ENCODE assay signal across 15 cellular contexts in genomic region chr11:63552921-63553320, GRCh38. TPM values are rescaled to one million over a fixed set of nuclear protein-coding genes. Genes with fewer than 3 reads are reported as not detected.
DNase-seq lines count a peak whose midpoint lies in the region; ATAC-seq and TF ChIP-seq lines count a peak whose summit lies in the region.
"Had no signal": no experiment of that assay in that cellular context is flagged by ENCODE, and none has a peak within 500 bp of the region (broad histone marks: within the 10 kb centered on the region; RNA-seq: fewer than 3 reads in every experiment).

No MANE protein-coding gene starts in this region.

- POLR2A ChIA-PET in T-cell (lab: Charles Lee), result interaction anchor here in 1 of 2 donors (0.9 to 1.0 kb wide), 2 partner anchors 16 to 21 kb away, joined by 3 to 4 read pairs; partner anchors contain the start of gene PLAAT4

- H3K4me1 ChIP-seq in sigmoid colon, result no peaks in the 10 kb centered on the region
- H3K4me1 ChIP-seq: Caco-2, psoas muscle had no signal

- no peaks in the 10 kb centered on the region for H3K27me3 ChIP-seq in sigmoid colon

- H3K27me3 Mint-ChIP-seq in activated CD4-positive, alpha-beta T cell treated with anti-CD3 and anti-CD28 coated beads, Interleukin-2, amount 10 ng/mL, durations not matched to agents 24 days and 14 days, result no peaks in the 10 kb centered on the region
- H3K27me3 Mint-ChIP-seq in T-cell, result no peaks in the 10 kb centered on the region

- H3K36me3 Mint-ChIP-seq in activated CD4-positive, alpha-beta T cell treated with anti-CD3 and anti-CD28 coated beads, Interleukin-2, amount 10 ng/mL, durations not matched to agents 24 days and 14 days (ENCODE audit: low read depth), result no peaks in the 10 kb centered on the region
- no peaks in the 10 kb centered on the region for H3K36me3 Mint-ChIP-seq in T-cell

- no peak for DNase-seq in activated CD4-positive, alpha-beta T cell treated with anti-CD3 and anti-CD28 coated beads, Interleukin-2, amount 10 ng/mL, durations not matched to agents 24 days and 14 days
- DNase-seq in activated CD4-positive, alpha-beta T cell treated with anti-CD3 and anti-CD28 coated beads for 1 hour, result no peak
- no peak for DNase-seq in T-cell
- peak; percentile 17 for DNase-seq in coronary artery (ENCODE audit: low spot score)
- DNase-seq in sigmoid colon, result peak; percentile 30
- DNase-seq in substantia nigra (lab: John Stamatoyannopoulos, UW), result no peak
- no peak for DNase-seq in anterior cingulate cortex (lab: John Stamatoyannopoulos, UW)
- DNase-seq in NCI-H1436 (lab: John Stamatoyannopoulos, UW), result no peak
- DNase-seq: activated B cell treated with CpG ODN at 0.5 μM for 24 hours; Caco-2; NCI-H187 treated with DMSO at 0.1 percent for 48 hours; NCI-H524; stimulated activated CD4-positive, alpha-beta T cell treated with anti-CD3 and anti-CD28 coated beads, Interleukin-12 subunit alpha, Interleukin-12 subunit beta, amount 100 ng/mL, for 4 hours had no signal

- H3K36me3 ChIP-seq in sigmoid colon, result no peaks in the 10 kb centered on the region

- CTCF ChIA-PET in T-cell (lab: Charles Lee), result no interaction called here

- H3K27ac Mint-ChIP-seq in activated CD4-positive, alpha-beta T cell treated with anti-CD3 and anti-CD28 coated beads, Interleukin-2, amount 10 ng/mL, durations not matched to agents 24 days and 14 days, result peak overlapping the region; percentile 91
- peak overlapping the region; percentile 99 for H3K27ac Mint-ChIP-seq in T-cell
- H3K27ac Mint-ChIP-seq: activated B cell treated with CpG ODN at 0.5 μM for 24 hours had no signal

- H3K27ac ChIP-seq in coronary artery, result no peak overlapping the region
- no peak overlapping the region for H3K27ac ChIP-seq in sigmoid colon
- no peak overlapping the region for H3K27ac ChIP-seq in substantia nigra (ENCODE audit: low read depth, low read length, poor library complexity, severe bottlenecking)
- H3K27ac ChIP-seq: psoas muscle had no signal

- TF ChIP-seq CTCF in coronary artery (IDR thresholded peaks at IDR 0.05) (no peak), sigmoid colon (IDR thresholded peaks at IDR 0.05) (no peak)

- H3K9me3 Mint-ChIP-seq in activated CD4-positive, alpha-beta T cell treated with anti-CD3 and anti-CD28 coated beads, Interleukin-2, amount 10 ng/mL, durations not matched to agents 24 days and 14 days, result no peaks in the 10 kb centered on the region
- H3K9me3 Mint-ChIP-seq in T-cell, result no peaks in the 10 kb centered on the region
- H3K9me3 Mint-ChIP-seq: activated B cell treated with CpG ODN at 0.5 μM for 24 hours had no signal

- no peak for ATAC-seq in T-cell (replicated peaks in 1 of 4)

- H3K4me3 ChIP-seq in coronary artery, result no peak overlapping the region
- H3K4me3 ChIP-seq in sigmoid colon, result no peak overlapping the region
- H3K4me3 ChIP-seq: psoas muscle had no signal

- no peak for TF ChIP-seq POLR2A in sigmoid colon (IDR thresholded peaks at IDR 0.05)

- WGBS in sigmoid colon, 2 donors, result 36 to 77% methylated on average over 7 of the region's 7 CpGs

- no peaks in the 10 kb centered on the region for H3K9me3 ChIP-seq in sigmoid colon
- H3K9me3 ChIP-seq: Caco-2, psoas muscle had no signal

- intact Hi-C loops in activated CD4-positive, alpha-beta T cell treated with anti-CD3 and anti-CD28 coated beads, Interleukin-2, amount 10 ng/mL, durations not matched to agents 24 days and 14 days (cut with micrococcal nuclease), result loop anchor here (1.0 to 5.0 kb wide), 3 partner anchors 14 to 59 kb away; partner anchors contain the start of gene PLAAT3
- intact Hi-C loops in sigmoid colon (cut with DNase I), result no loop called here

- H3K4me1 Mint-ChIP-seq in activated CD4-positive, alpha-beta T cell treated with anti-CD3 and anti-CD28 coated beads, Interleukin-2, amount 10 ng/mL, durations not matched to agents 24 days and 14 days, result peaks cover 28% of the 10 kb centered on the region
- H3K4me1 Mint-ChIP-seq in T-cell, result peaks cover 61 to 74% (median 62%) of the 10 kb centered on the region in 3 donors

- peak overlapping the region; percentile 18 for H3K4me3 Mint-ChIP-seq in activated CD4-positive, alpha-beta T cell treated with anti-CD3 and anti-CD28 coated beads, Interleukin-2, amount 10 ng/mL, durations not matched to agents 24 days and 14 days
- peak overlapping the region; percentile 22 to 81 (median 39) for H3K4me3 Mint-ChIP-seq in T-cell

- TF ChIP-seq EP300 in sigmoid colon (IDR thresholded peaks at IDR 0.05), result no peak

RNA-seq across cellular contexts. Expression of gene PLAAT2, which starts 10.3 kb away (rescaled TPM):
- total RNA-seq in activated CD4-positive, alpha-beta T cell treated with anti-CD3 and anti-CD28 coated beads, Interleukin-2, amount 10 ng/mL, durations not matched to agents 24 days and 14 days, result not detected in 2 replicates
- total RNA-seq in T-cell, result under 1 TPM in 2 of 5 donors, not detected in 3; 0.51 to 0.53 TPM
- under 1 TPM in 1 of 4 donors, not detected in 3; 0.71 TPM for total RNA-seq in sigmoid colon
- polyA plus RNA-seq in sigmoid colon, result 100 to 1,000 TPM in 2 of 3 donors, 10 to 100 TPM in 1; 27.0 to 233 (median 112) TPM
- total RNA-seq: activated B cell treated with CpG ODN at 0.5 μM for 24 hours, psoas muscle, subcutaneous adipose tissue had no signal

RNA-seq across cellular contexts. Expression of gene PLAAT4, which starts 16.3 kb away (rescaled TPM):
- total RNA-seq in activated CD4-positive, alpha-beta T cell treated with anti-CD3 and anti-CD28 coated beads, Interleukin-2, amount 10 ng/mL, durations not matched to agents 24 days and 14 days, result 12.2 and 14.7 TPM in 2 replicates
- 100 to 1,000 TPM in 4 of 5 donors, 10 to 100 TPM in 1; 90.2 to 144 (median 126) TPM for total RNA-seq in T-cell
- 10 to 100 TPM; 36.7 to 49.9 (median 42.8) TPM for total RNA-seq in sigmoid colon
- 100 to 1,000 TPM in 2 of 3 donors, 10 to 100 TPM in 1; 63.1 to 262 (median 114) TPM for polyA plus RNA-seq in sigmoid colon

RNA-seq across cellular contexts. Expression of gene LGALS12, which starts 47.0 kb away (rescaled TPM):
- total RNA-seq in activated CD4-positive, alpha-beta T cell treated with anti-CD3 and anti-CD28 coated beads, Interleukin-2, amount 10 ng/mL, durations not matched to agents 24 days and 14 days, result not detected in 2 replicates
- total RNA-seq in T-cell (not detected), sigmoid colon (1 to 10 TPM in 1 of 4 donors, not detected in 3; 5.4 TPM)
- polyA plus RNA-seq in sigmoid colon, result 1 to 10 TPM in 1 of 3 donors, not detected in 2; 3.9 TPM
- total RNA-seq: activated B cell treated with CpG ODN at 0.5 μM for 24 hours, Caco-2 had no signal

Comparison
In these comparisons a context has a peak if more than half of its experiments do, and no peak if none do; other contexts are left out.
1. DNase-seq: peak in coronary artery (single experiment) and sigmoid colon (single experiment); none in activated CD4-positive, alpha-beta T cell treated with anti-CD3 and anti-CD28 coated beads, Interleukin-2, amount 10 ng/mL, durations not matched to agents 24 days and 14 days (single experiment), activated CD4-positive, alpha-beta T cell treated with anti-CD3 and anti-CD28 coated beads for 1 hour (single experiment), T-cell (0 of 34), substantia nigra (0 of 49), anterior cingulate cortex (0 of 58) and NCI-H1436 (single experiment).